16 cellular contexts compared by ENCODE assay signal in the genomic region with DNA sequence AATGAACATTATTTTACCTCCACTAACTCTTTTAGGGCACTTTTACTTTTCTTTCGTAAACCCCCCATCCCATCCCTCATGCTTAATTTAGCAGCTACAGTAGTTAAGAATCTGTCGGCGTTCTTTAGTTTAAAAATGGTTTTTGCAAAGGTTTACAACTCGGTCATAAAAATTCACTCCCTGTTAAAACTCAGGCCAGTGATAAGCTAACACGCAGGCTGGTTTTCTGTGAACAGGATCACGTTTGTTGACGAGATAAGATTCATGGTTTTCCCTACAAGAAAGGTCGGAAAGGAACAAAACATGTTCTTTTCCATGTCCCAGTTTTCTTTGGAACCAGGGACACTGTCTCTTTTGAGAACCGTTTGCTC.
"Had no signal": no experiment of that assay in that cellular context is flagged by ENCODE, and none has a peak within 500 bp of the region (broad histone marks: within the 10 kb centered on the region; RNA-seq: fewer than 3 reads in every experiment).

No MANE protein-coding gene starts in this region.

- H3K4me1 ChIP-seq: body of pancreas, psoas muscle, right lobe of liver had no signal

- H3K4me3 Mint-ChIP-seq: activated naive CD4-positive, alpha-beta T cell treated with anti-CD3 and anti-CD28 coated beads, Interleukin-2, amount 10 ng/mL, durations not matched to agents 7 days and 5 days; memory B cell; nephron progenitor cell; stimulated activated naive CD8-positive, alpha-beta T cell treated with anti-CD3 and anti-CD28 coated beads, Interleukin-15, amount 100 ng/mL, for 72 hours had no signal

- H3K4me3 ChIP-seq: body of pancreas, gastrocnemius medialis, psoas muscle, right lobe of liver had no signal

- H3K27me3 Mint-ChIP-seq: memory B cell had no signal

- H3K9me3 ChIP-seq: body of pancreas, gastrocnemius medialis, heart right ventricle, psoas muscle, right lobe of liver had no signal

- DNase-seq: activated CD4-positive, alpha-beta T cell treated with anti-CD3 and anti-CD28 coated beads for 1 hour; activated CD4-positive, alpha-beta T cell treated with anti-CD3 and anti-CD28 coated beads, Interleukin-2, amount 50 U/mL, for 4 hours; activated naive CD4-positive, alpha-beta T cell treated with anti-CD3 and anti-CD28 coated beads, Interleukin-2, amount 10 ng/mL, durations not matched to agents 7 days and 5 days; activated T-cell treated with anti-CD3 and anti-CD28 coated beads, Interleukin-2, amount 50 U/mL, for 1 hour; body of pancreas; central memory CD4-positive, alpha-beta T cell; cortex of kidney; effector CD4-positive, alpha-beta T cell; gastrocnemius medialis; heart right ventricle; nephron progenitor cell; psoas muscle; right lobe of liver; stimulated activated naive CD8-positive, alpha-beta T cell treated with anti-CD3 and anti-CD28 coated beads, Interleukin-15, amount 100 ng/mL, for 72 hours had no signal

- H3K27me3 ChIP-seq: body of pancreas, right lobe of liver had no signal

- H3K36me3 ChIP-seq: gastrocnemius medialis, heart right ventricle, right lobe of liver had no signal

- H3K36me3 Mint-ChIP-seq: activated naive CD4-positive, alpha-beta T cell treated with anti-CD3 and anti-CD28 coated beads, Interleukin-2, amount 10 ng/mL, durations not matched to agents 7 days and 5 days; memory B cell had no signal

- H3K27ac ChIP-seq: body of pancreas, gastrocnemius medialis, psoas muscle, right lobe of liver had no signal

- H3K9me3 Mint-ChIP-seq: activated naive CD4-positive, alpha-beta T cell treated with anti-CD3 and anti-CD28 coated beads, Interleukin-2, amount 10 ng/mL, durations not matched to agents 7 days and 5 days; memory B cell; nephron progenitor cell; stimulated activated naive CD8-positive, alpha-beta T cell treated with anti-CD3 and anti-CD28 coated beads, Interleukin-15, amount 100 ng/mL, for 72 hours had no signal

- ATAC-seq: body of pancreas; gastrocnemius medialis; heart right ventricle; left lobe of liver; psoas muscle; stimulated activated naive CD8-positive, alpha-beta T cell treated with anti-CD3 and anti-CD28 coated beads, Interleukin-15, amount 100 ng/mL, for 72 hours had no signal

- H3K27ac Mint-ChIP-seq: activated naive CD4-positive, alpha-beta T cell treated with anti-CD3 and anti-CD28 coated beads, Interleukin-2, amount 10 ng/mL, durations not matched to agents 7 days and 5 days; memory B cell; nephron progenitor cell; stimulated activated naive CD8-positive, alpha-beta T cell treated with anti-CD3 and anti-CD28 coated beads, Interleukin-15, amount 100 ng/mL, for 72 hours had no signal
